ENCODE assay signal across 8 cellular contexts in the genomic region with DNA sequence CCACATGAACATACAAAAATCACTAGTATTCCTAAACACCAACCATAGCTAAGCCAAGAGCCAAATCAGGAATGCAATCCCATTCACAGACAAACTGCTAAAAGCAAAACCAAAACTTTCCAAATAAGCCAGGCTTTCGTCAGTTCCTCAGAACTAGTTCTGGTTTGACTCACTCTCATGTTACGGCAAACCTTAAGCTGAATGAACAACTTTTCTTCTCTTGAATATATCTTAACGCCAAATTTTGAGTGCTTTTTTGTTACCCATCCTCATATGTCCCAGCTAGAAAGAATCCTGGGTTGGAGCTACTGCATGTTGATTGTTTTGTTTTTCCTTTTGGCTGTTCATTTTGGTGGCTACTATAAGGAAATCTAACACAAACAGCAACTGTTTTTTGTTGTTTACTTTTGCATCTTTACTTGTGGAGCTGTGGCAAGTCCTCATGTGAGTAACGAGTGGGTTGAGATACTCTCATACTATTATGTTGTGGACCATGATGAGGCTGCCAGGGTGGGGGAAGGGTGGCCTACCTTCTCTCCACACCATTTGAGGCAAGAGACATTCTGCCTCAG. TPM values are rescaled to one million over a fixed set of nuclear protein-coding genes. Genes with fewer than 3 reads are reported as not detected.
DNase-seq lines count a peak whose midpoint lies in the region; ATAC-seq lines count a peak whose summit lies in the region.

A gene (plus strand): TSS at position 172 of the 572 bp plus-strand sequence. CDS start 12,016 bp downstream, outside the sequence.

- no peaks in the 10 kb centered on the region for H3K36me3 ChIP-seq in esophagus (ENCODE audit: control insufficient read depth in 2 of 2, insufficient read depth in 2 of 2, low read length in 1 of 2)

- H3K9me3 ChIP-seq in T-helper 17 cell (ENCODE audit: control insufficient read depth, low read length, poor library complexity, severe bottlenecking) (no peaks in the 10 kb centered on the region), esophagus (ENCODE audit: control insufficient read depth in 2 of 2, insufficient read depth in 1 of 2, low read depth in 1 of 2, low read length in 1 of 2) (no peaks in the 10 kb centered on the region)

- no peaks in the 10 kb centered on the region for H3K27me3 Mint-ChIP-seq in T-helper 17 cell

- no peaks in the 10 kb centered on the region for H3K36me3 Mint-ChIP-seq in T-helper 17 cell (ENCODE audit: low read depth)

- H3K4me3 ChIP-seq in esophagus (ENCODE audit: low read depth in 1 of 2, low read length in 2 of 2) = peak within 1 kb of the TSS in 1 of 2 donors; percentile 28

- H3K4me1 ChIP-seq in esophagus (ENCODE audit: control insufficient read depth in 2 of 2, insufficient read depth in 2 of 2, low read length in 1 of 2) = no peaks in the 10 kb centered on the region

- H3K27ac ChIP-seq in esophagus (ENCODE audit: low read depth in 2 of 2, low read length in 1 of 2) = peak within 1 kb of the TSS; percentile 16 to 60

- no peak for DNase-seq in activated CD4-positive, CD25-positive, alpha-beta regulatory T cell (lab: John Stamatoyannopoulos, UW)
- DNase-seq in T-helper 17 cell (no peak), putamen (ENCODE audit: low spot score) (peak; percentile 15), DMS153 treated with DMSO at 0.1 percent for 48 hours (lab: John Stamatoyannopoulos, UW; ENCODE audit: unreplicated experiment) (no peak), SHP77 (lab: John Stamatoyannopoulos, UW) (no peak)

- H3K4me3 Mint-ChIP-seq in T-helper 17 cell = peak within 1 kb of the TSS; percentile 80

- WGBS in esophagus, 2 donors = 19 to 35% methylated on average over 4 of the region's 4 CpGs

- peak within 1 kb of the TSS; percentile 86 for H3K27ac Mint-ChIP-seq in T-helper 17 cell

- H3K27me3 ChIP-seq in esophagus (ENCODE audit: control insufficient read depth in 1 of 2, insufficient read depth in 2 of 2, low read length in 2 of 2) = no peaks in the 10 kb centered on the region

- H3K4me1 Mint-ChIP-seq in T-helper 17 cell = peaks cover 39% of the 10 kb centered on the region

- ATAC-seq in activated CD4-positive, CD25-positive, alpha-beta regulatory T cell treated with anti-CD3 and anti-CD28 coated beads, Interleukin-2, amount 50 U/mL, for 24 hours = peak; percentile 90 to 91
- ATAC-seq in HG02885 (IDR thresholded peaks at IDR 0.05; ENCODE audit: poor library complexity, unreplicated experiment) (peak; percentile 82), T-helper 17 cell (peak; percentile 71)

RNA-seq across cellular contexts. Expression of the gene that starts here (rescaled TPM):
- total RNA-seq in T-helper 17 cell = 1 to 10 TPM in 1 of 2 donors, under 1 TPM in 1; 0.50 to 1.1 TPM
- under 1 TPM; 0.18 to 0.19 TPM for polyA plus RNA-seq in esophagus
